ENCODE assay signal across 9 cellular contexts in the genomic region with DNA sequence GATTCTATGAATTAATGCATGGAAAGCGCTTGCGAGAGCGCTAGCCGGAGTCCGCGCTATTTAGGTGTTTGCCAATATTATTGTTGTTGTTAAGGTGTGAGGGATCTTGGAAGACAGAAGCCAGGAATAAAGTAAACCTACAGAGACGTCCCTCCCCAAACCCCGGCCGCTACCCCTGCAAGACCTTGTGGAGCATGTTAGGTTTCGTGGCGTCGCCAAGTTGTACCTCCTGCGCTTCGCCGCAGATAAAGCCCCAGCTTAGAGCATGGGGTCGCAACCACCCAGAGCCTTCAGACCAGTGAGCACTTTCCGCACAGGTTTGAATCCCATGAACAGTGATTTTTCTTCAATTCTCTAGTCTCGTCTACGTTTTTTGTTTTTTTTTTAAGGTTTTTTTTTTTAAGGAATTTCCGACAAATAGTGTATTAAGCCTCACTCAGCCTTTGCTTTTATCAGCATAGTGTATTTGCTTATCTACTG. TPM values are rescaled to one million over a fixed set of nuclear protein-coding genes. Genes with fewer than 3 reads are reported as not detected.
DNase-seq lines count a peak whose midpoint lies in the region; ATAC-seq and TF ChIP-seq lines count a peak whose summit lies in the region.
"Had no signal": no experiment of that assay in that cellular context is flagged by ENCODE, and none has a peak within 500 bp of the region (broad histone marks: within the 10 kb centered on the region; RNA-seq: fewer than 3 reads in every experiment).

No MANE protein-coding gene starts in this region.

- peaks cover 83% of the 10 kb centered on the region for H3K27me3 Mint-ChIP-seq in CD4-positive, CD25-positive, alpha-beta regulatory T cell
- H3K27me3 Mint-ChIP-seq in nephron progenitor cell (ENCODE audit: low read depth, poor library complexity): peaks cover 100% of the 10 kb centered on the region

- no peak for DNase-seq in CD4-positive, CD25-positive, alpha-beta regulatory T cell
- DNase-seq in LoVo (ENCODE audit: low spot score): peak; percentile 33
- DNase-seq in ecto neural progenitor cell (ENCODE audit: low spot score): peak; percentile 49
- DNase-seq in nephron progenitor cell: peak; percentile 25
- DNase-seq in SK-N-DZ (ENCODE audit: low spot score): no peak
- DNase-seq in NCI-H1436 (lab: John Stamatoyannopoulos, UW): no peak
- no peak for DNase-seq in amygdala (lab: John Stamatoyannopoulos, UW)
- DNase-seq in glomerular visceral epithelial cell (ENCODE audit: extremely low spot score): no peak
- DNase-seq: NCI-H1930 had no signal

- H3K4me1 Mint-ChIP-seq in CD4-positive, CD25-positive, alpha-beta regulatory T cell: peaks cover 17 to 33% (median 24%) of the 10 kb centered on the region in 4 donors
- peaks cover 29% of the 10 kb centered on the region for H3K4me1 Mint-ChIP-seq in nephron progenitor cell

- H3K4me3 Mint-ChIP-seq in CD4-positive, CD25-positive, alpha-beta regulatory T cell: peak overlapping the region in 2 of 4 donors; percentile 75
- H3K4me3 Mint-ChIP-seq in nephron progenitor cell: peak overlapping the region; percentile 87

- peak overlapping the region; percentile 22 for H3K4me3 ChIP-seq in CD4-positive, CD25-positive, alpha-beta regulatory T cell (ENCODE audit: low read depth, low read length)

- peaks cover 22% of the 10 kb centered on the region for H3K4me1 ChIP-seq in CD4-positive, CD25-positive, alpha-beta regulatory T cell (ENCODE audit: control insufficient read depth, insufficient read depth, low read length, poor library complexity, severe bottlenecking)

- no peak for TF ChIP-seq CTCF in nephron progenitor cell (IDR thresholded peaks at IDR 0.05)

- H3K36me3 ChIP-seq in CD4-positive, CD25-positive, alpha-beta regulatory T cell (ENCODE audit: control insufficient read depth, insufficient read depth, low read length): no peaks in the 10 kb centered on the region

- no peak overlapping the region for H3K27ac ChIP-seq in CD4-positive, CD25-positive, alpha-beta regulatory T cell (ENCODE audit: insufficient read depth, low read length, poor library complexity, severe bottlenecking)

- H3K27ac Mint-ChIP-seq in CD4-positive, CD25-positive, alpha-beta regulatory T cell: peak overlapping the region in 1 of 3 donors; percentile 81
- no peak overlapping the region for H3K27ac Mint-ChIP-seq in nephron progenitor cell

- H3K9me3 ChIP-seq in CD4-positive, CD25-positive, alpha-beta regulatory T cell (ENCODE audit: control insufficient read depth in 2 of 2, low read length in 2 of 2): peaks cover 26 to 39% of the 10 kb centered on the region in 2 experiments

- peaks cover 4% of the 10 kb centered on the region for H3K36me3 Mint-ChIP-seq in CD4-positive, CD25-positive, alpha-beta regulatory T cell
- H3K36me3 Mint-ChIP-seq in nephron progenitor cell (ENCODE audit: low read depth): no peaks in the 10 kb centered on the region

- peaks cover 4 to 19% (median 12%) of the 10 kb centered on the region in 7 donors for H3K9me3 Mint-ChIP-seq in CD4-positive, CD25-positive, alpha-beta regulatory T cell
- H3K9me3 Mint-ChIP-seq in nephron progenitor cell: peaks cover 46% of the 10 kb centered on the region

- ATAC-seq in CD4-positive, CD25-positive, alpha-beta regulatory T cell (ENCODE audit: low read depth in 2 of 2): no peak

- H3K27me3 ChIP-seq in CD4-positive, CD25-positive, alpha-beta regulatory T cell (ENCODE audit: control insufficient read depth, insufficient read depth, low read length): peaks cover 74% of the 10 kb centered on the region

RNA-seq across cellular contexts. Expression of gene ZSCAN9, which starts 16.9 kb away (rescaled TPM):
- 0.91 TPM for total RNA-seq in CD4-positive, CD25-positive, alpha-beta regulatory T cell
- polyA plus RNA-seq in CD4-positive, CD25-positive, alpha-beta regulatory T cell: 1 to 10 TPM; 2.4 to 6.4 (median 3.7) TPM
- polyA plus RNA-seq in SK-N-DZ (2014; cell fraction: cytosol; rRNA removed): 36.5 and 38.6 TPM in 2 replicates
- 31.8 and 67.5 TPM in 2 replicates for polyA plus RNA-seq in SK-N-DZ (2014; cell fraction: nucleus; rRNA removed)

RNA-seq across cellular contexts. Expression of gene ZKSCAN4, which starts 43.8 kb away (rescaled TPM):
- total RNA-seq in CD4-positive, CD25-positive, alpha-beta regulatory T cell: 2.1 TPM
- polyA plus RNA-seq in CD4-positive, CD25-positive, alpha-beta regulatory T cell: 1 to 10 TPM; 2.1 to 6.3 (median 3.4) TPM
- 3.8 and 4.1 TPM in 2 replicates for polyA plus RNA-seq in SK-N-DZ (2014; cell fraction: cytosol; rRNA removed)
- 3.3 and 4.7 TPM in 2 replicates for polyA plus RNA-seq in SK-N-DZ (2014; cell fraction: nucleus; rRNA removed)

RNA-seq across cellular contexts. Expression of gene NKAPL, which starts 50.9 kb away (rescaled TPM):
- total RNA-seq in CD4-positive, CD25-positive, alpha-beta regulatory T cell: not detected
- under 1 TPM in 2 of 4 donors, not detected in 2; 0.14 to 0.30 TPM for polyA plus RNA-seq in CD4-positive, CD25-positive, alpha-beta regulatory T cell
- not detected in 2 replicates for polyA plus RNA-seq in SK-N-DZ (2014; cell fraction: cytosol; rRNA removed)
- not detected in 2 replicates for polyA plus RNA-seq in SK-N-DZ (2014; cell fraction: nucleus; rRNA removed)

RNA-seq across cellular contexts. Expression of gene ZSCAN26, which starts 58.7 kb away (rescaled TPM):
- total RNA-seq in CD4-positive, CD25-positive, alpha-beta regulatory T cell: 9.6 TPM
- 10 to 100 TPM; 14.9 to 19.1 (median 17.7) TPM for polyA plus RNA-seq in CD4-positive, CD25-positive, alpha-beta regulatory T cell
- 20.4 and 22.8 TPM in 2 replicates for polyA plus RNA-seq in SK-N-DZ (2014; cell fraction: cytosol; rRNA removed)
- polyA plus RNA-seq in SK-N-DZ (2014; cell fraction: nucleus; rRNA removed): 26.2 and 46.7 TPM in 2 replicates

Comparison
In these comparisons a context has a peak if more than half of its experiments do, and no peak if none do; other contexts are left out.
1. DNase-seq: peak in LoVo (single experiment), ecto neural progenitor cell (single experiment) and nephron progenitor cell (single experiment); none in CD4-positive, CD25-positive, alpha-beta regulatory T cell (0 of 3), SK-N-DZ (single experiment), NCI-H1436 (single experiment), amygdala (0 of 56) and glomerular visceral epithelial cell (single experiment).